ENCODE assay signal across 25 cellular contexts in genomic region chr1:38396606-38397005, GRCh38.
"Had no signal": no experiment of that assay in that cellular context is flagged by ENCODE, and none has a peak within 500 bp of the region (broad histone marks: within the 10 kb centered on the region; RNA-seq: fewer than 3 reads in every experiment).

No MANE protein-coding gene starts in this region.

- H3K4me3 Mint-ChIP-seq: dendritic cell treated with granulocyte-macrophage colony-stimulating factor and Interleukin-4, amounts not matched to agents 40 ng/mL and 50 ng/mL, for 4 days; effector memory CD8-positive, alpha-beta T cell; endodermal cell had no signal

- H3K27me3 ChIP-seq: colonic mucosa, dorsolateral prefrontal cortex, foreskin keratinocyte had no signal

- H3K36me3 ChIP-seq: colonic mucosa, esophagus muscularis mucosa, esophagus squamous epithelium, gastrocnemius medialis, gastroesophageal sphincter, heart left ventricle, heart right ventricle had no signal

- ATAC-seq: effector memory CD8-positive, alpha-beta T cell; esophagus mucosa; foreskin keratinocyte; gastrocnemius medialis; gastroesophageal sphincter; heart left ventricle; heart right ventricle had no signal

- H3K27ac ChIP-seq: colonic mucosa, coronary artery, dorsolateral prefrontal cortex, epithelial cell of prostate, esophagus muscularis mucosa, esophagus squamous epithelium, foreskin keratinocyte, gastrocnemius medialis, gastroesophageal sphincter, heart left ventricle, heart right ventricle had no signal

- H3K4me3 ChIP-seq: colonic mucosa, coronary artery, dorsolateral prefrontal cortex, esophagus muscularis mucosa, esophagus squamous epithelium, gastrocnemius medialis, gastroesophageal sphincter, heart left ventricle, heart right ventricle had no signal

- H3K27ac Mint-ChIP-seq: dendritic cell treated with granulocyte-macrophage colony-stimulating factor and Interleukin-4, amounts not matched to agents 40 ng/mL and 50 ng/mL, for 4 days; effector memory CD8-positive, alpha-beta T cell; endodermal cell had no signal

- H3K9me3 ChIP-seq: colonic mucosa, esophagus squamous epithelium had no signal

- DNase-seq: colonic mucosa; cortex of kidney; dermis blood vessel endothelial cell; dorsolateral prefrontal cortex; effector CD4-positive, alpha-beta T cell; effector CD8-positive, alpha-beta T cell; effector memory CD4-positive, alpha-beta T cell; effector memory CD8-positive, alpha-beta T cell; endodermal cell; erythroblast; esophagus squamous epithelium; foreskin fibroblast; foreskin keratinocyte; foreskin melanocyte; gastrocnemius medialis; glutamatergic neuron; head of caudate nucleus; heart left ventricle; heart right ventricle had no signal

- H3K4me1 ChIP-seq: colonic mucosa, esophagus muscularis mucosa, esophagus squamous epithelium, foreskin keratinocyte, gastrocnemius medialis, gastroesophageal sphincter, heart left ventricle, heart right ventricle had no signal
